Comparison of ENCODE assay signal across 39 cellular contexts in the genomic region with DNA sequence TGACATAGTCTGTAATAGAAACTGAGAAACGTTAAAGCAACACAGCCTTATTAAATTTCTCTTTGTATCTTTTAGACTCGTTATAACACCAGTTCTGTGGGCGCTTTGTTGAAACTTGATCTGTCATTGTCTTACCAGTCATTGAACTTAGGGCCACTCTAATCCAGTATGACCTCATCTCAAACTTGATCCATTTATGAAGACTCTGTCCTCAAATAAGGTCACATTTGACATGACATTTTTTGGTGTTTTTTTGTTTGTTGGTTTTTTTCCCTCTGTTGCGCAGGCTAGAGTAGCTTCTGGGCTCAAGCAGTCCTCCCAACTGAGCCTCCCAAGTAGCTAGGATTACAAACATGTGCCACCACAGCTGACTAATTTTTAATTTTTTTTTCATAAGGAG.
"Had no signal": no experiment of that assay in that cellular context is flagged by ENCODE, and none has a peak within 500 bp of the region (broad histone marks: within the 10 kb centered on the region; RNA-seq: fewer than 3 reads in every experiment).

No MANE protein-coding gene starts in this region.

- H3K27me3 ChIP-seq: brain microvascular endothelial cell, Peyer's patch, SJSA1 had no signal

- H3K4me2 ChIP-seq: SK-N-SH had no signal

- H3K27ac ChIP-seq: brain microvascular endothelial cell, Peyer's patch, SJSA1 had no signal

- H3K27me3 Mint-ChIP-seq: activated CD4-positive, alpha-beta memory T cell treated with anti-CD3 and anti-CD28 coated beads for 36 hours; activated CD4-positive, alpha-beta T cell treated with anti-CD3 and anti-CD28 coated beads for 36 hours; activated naive CD4-positive, alpha-beta T cell treated with anti-CD3 and anti-CD28 coated beads, Interleukin-2, amount 10 ng/mL, durations not matched to agents 7 days and 5 days; activated naive CD8-positive, alpha-beta T cell; activated naive CD8-positive, alpha-beta T cell treated with anti-CD3 and anti-CD28 coated beads, Interleukin-2, amount 50 U/mL, for 24 hours had no signal

- H3K36me3 Mint-ChIP-seq: activated CD4-positive, alpha-beta memory T cell treated with anti-CD3 and anti-CD28 coated beads for 36 hours; activated naive CD4-positive, alpha-beta T cell treated with anti-CD3 and anti-CD28 coated beads, Interleukin-2, amount 10 ng/mL, durations not matched to agents 7 days and 5 days; WTC11 had no signal

- H3K4me3 Mint-ChIP-seq: activated CD4-positive, alpha-beta memory T cell treated with anti-CD3 and anti-CD28 coated beads for 36 hours; activated CD4-positive, alpha-beta T cell treated with anti-CD3 and anti-CD28 coated beads for 36 hours; activated naive CD4-positive, alpha-beta T cell treated with anti-CD3 and anti-CD28 coated beads, Interleukin-2, amount 10 ng/mL, durations not matched to agents 7 days and 5 days; activated naive CD8-positive, alpha-beta T cell; activated naive CD8-positive, alpha-beta T cell treated with anti-CD3 and anti-CD28 coated beads, Interleukin-2, amount 50 U/mL, for 24 hours; activated T-cell treated with anti-CD3 and anti-CD28 coated beads, Interleukin-2, amount 50 U/mL, for 4 hours; activated T-helper 1 cell treated with anti-CD3 and anti-CD28 coated beads, Interleukin-12 subunit alpha, Interleukin-12 subunit beta, Interleukin-2, Interleukin-4 antibody, amounts not matched to agents 30 ng/mL and 10 ng/mL and 1 ng/mL, durations not matched to agents 14 hours and 24 hours and 36 hours; T-helper 1 cell treated with Interleukin-12 subunit alpha and Interleukin-12 subunit beta and Interleukin-4 antibody, amounts not matched to agents 30 μg/mL and 1 μg/mL, for 36 hours; T-helper 2 cell treated with Interferon-gamma antibody and Interleukin-4, amounts not matched to agents 5 μg/mL and 100 μg/mL, for 36 hours; WTC11 had no signal

- ATAC-seq: activated CD4-positive, alpha-beta T cell treated with anti-CD3 and anti-CD28 coated beads for 36 hours; activated CD4-positive, CD25-positive, alpha-beta regulatory T cell treated with anti-CD3 and anti-CD28 coated beads, Interleukin-2, amount 50 U/mL, for 24 hours; activated naive CD8-positive, alpha-beta T cell treated with anti-CD3 and anti-CD28 coated beads, Interleukin-2, amount 50 U/mL, for 24 hours; activated T-cell treated with anti-CD3 and anti-CD28 coated beads, Interleukin-2, amount 50 U/mL, for 4 hours; PC-3; WTC11 had no signal

- H3K9me2 ChIP-seq: SK-N-SH had no signal

- H3K4me1 ChIP-seq: Peyer's patch had no signal

- DNase-seq: activated CD4-positive, alpha-beta memory T cell treated with anti-CD3 and anti-CD28 coated beads for 36 hours; activated CD4-positive, alpha-beta T cell treated with anti-CD3 and anti-CD28 coated beads for 36 hours; activated CD4-positive, alpha-beta T cell treated with anti-CD3 and anti-CD28 coated beads, Interleukin-2, amount 50 U/mL, for 1 hour; activated CD8-positive, alpha-beta memory T cell treated with anti-CD3 and anti-CD28 coated beads, Interleukin-2, amount 50 U/mL, for 4 hours; activated gamma-delta T cell treated with Interleukin-2 at 50 U/mL for 16 hours; activated naive CD4-positive, alpha-beta T cell treated with anti-CD3 and anti-CD28 coated beads, Interleukin-2, amount 10 ng/mL, durations not matched to agents 7 days and 5 days; activated naive CD8-positive, alpha-beta T cell treated with anti-CD3 and anti-CD28 coated beads, Interleukin-2, amount 50 U/mL, for 24 hours; activated T-cell treated with anti-CD3 and anti-CD28 coated beads for 4 hours; activated T-cell treated with anti-CD3 and anti-CD28 coated beads, Interleukin-2, amount 50 U/mL, for 4 hours; anterior cingulate cortex; brain microvascular endothelial cell; central memory CD4-positive, alpha-beta T cell; Kasumi-1; KG1; MM.1S; MV-4-11; NCI-H1092; NCI-H1436 treated with DMSO at 0.1 percent for 48 hours; NCI-H1694 treated with DMSO at 0.1 percent for 48 hours; NCI-H2029; NCI-H2171 treated with DMSO at 0.1 percent for 48 hours; NCI-H2227 treated with DMSO at 0.1 percent for 48 hours; NCI-H446; NCI-H510A treated with DMSO at 0.1 percent for 48 hours; NCI-H526 treated with DMSO at 0.1 percent for 48 hours; NCI-H774; NK-92 treated with Interleukin-12 subunit alpha and Interleukin-12 subunit beta, amount 100 ng/mL, for 24 hours; PC-3; Peyer's patch; RPMI8226; SHP77 treated with DMSO at 0.1 percent for 48 hours; SK-N-SH had no signal

- H3K36me3 ChIP-seq: brain microvascular endothelial cell, Peyer's patch, SJSA1 had no signal

- H3K4me3 ChIP-seq: Peyer's patch, SJSA1 had no signal

- H3K27ac Mint-ChIP-seq: activated CD4-positive, alpha-beta memory T cell treated with anti-CD3 and anti-CD28 coated beads for 36 hours; activated CD4-positive, alpha-beta T cell treated with anti-CD3 and anti-CD28 coated beads for 36 hours; activated naive CD4-positive, alpha-beta T cell treated with anti-CD3 and anti-CD28 coated beads, Interleukin-2, amount 10 ng/mL, durations not matched to agents 7 days and 5 days; activated naive CD8-positive, alpha-beta T cell; activated naive CD8-positive, alpha-beta T cell treated with anti-CD3 and anti-CD28 coated beads, Interleukin-2, amount 50 U/mL, for 24 hours; activated T-helper 1 cell treated with anti-CD3 and anti-CD28 coated beads, Interleukin-12 subunit alpha, Interleukin-12 subunit beta, Interleukin-2, Interleukin-4 antibody, amounts not matched to agents 30 ng/mL and 10 ng/mL and 1 ng/mL, durations not matched to agents 14 hours and 24 hours and 36 hours; T-helper 1 cell treated with Interleukin-12 subunit alpha and Interleukin-12 subunit beta and Interleukin-4 antibody, amounts not matched to agents 30 μg/mL and 1 μg/mL, for 36 hours; T-helper 2 cell treated with Interferon-gamma antibody and Interleukin-4, amounts not matched to agents 5 μg/mL and 100 μg/mL, for 36 hours had no signal

- H3K9me3 Mint-ChIP-seq: activated CD4-positive, alpha-beta memory T cell treated with anti-CD3 and anti-CD28 coated beads for 36 hours; activated naive CD4-positive, alpha-beta T cell treated with anti-CD3 and anti-CD28 coated beads, Interleukin-2, amount 10 ng/mL, durations not matched to agents 7 days and 5 days; activated naive CD8-positive, alpha-beta T cell treated with anti-CD3 and anti-CD28 coated beads, Interleukin-2, amount 50 U/mL, for 24 hours; activated T-cell treated with anti-CD3 and anti-CD28 coated beads, Interleukin-2, amount 50 U/mL, for 4 hours; activated T-helper 1 cell treated with anti-CD3 and anti-CD28 coated beads, Interleukin-12 subunit alpha, Interleukin-12 subunit beta, Interleukin-2, Interleukin-4 antibody, amounts not matched to agents 30 ng/mL and 10 ng/mL and 1 ng/mL, durations not matched to agents 14 hours and 24 hours and 36 hours; T-helper 1 cell treated with Interleukin-12 subunit alpha and Interleukin-12 subunit beta and Interleukin-4 antibody, amounts not matched to agents 30 μg/mL and 1 μg/mL, for 36 hours; T-helper 2 cell treated with Interferon-gamma antibody and Interleukin-4, amounts not matched to agents 5 μg/mL and 100 μg/mL, for 36 hours; WTC11 had no signal
